12 cellular contexts compared by ENCODE assay signal in the genomic region with DNA sequence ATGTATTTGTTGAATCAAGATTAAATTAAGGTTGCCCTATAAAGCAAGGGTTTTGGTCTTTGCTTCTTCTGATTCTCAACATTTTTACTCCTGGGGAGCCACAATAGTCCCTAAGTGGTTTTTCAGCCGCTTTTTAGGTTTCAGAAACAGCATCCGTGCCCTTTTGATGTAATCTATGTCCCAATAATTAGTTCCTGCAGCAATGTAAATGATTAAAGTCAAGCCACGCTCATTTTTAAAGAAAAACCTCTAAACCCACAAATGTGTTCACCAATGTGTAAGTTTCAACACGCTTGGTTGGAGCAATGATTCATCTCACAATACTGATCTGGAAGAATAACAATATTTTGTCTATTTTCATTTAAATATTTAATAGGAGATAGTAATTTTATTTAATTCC. TPM values are rescaled to one million over a fixed set of nuclear protein-coding genes. Genes with fewer than 3 reads are reported as not detected.
DNase-seq lines count a peak whose midpoint lies in the region; ATAC-seq and TF ChIP-seq lines count a peak whose summit lies in the region.
"Had no signal": no experiment of that assay in that cellular context is flagged by ENCODE, and none has a peak within 500 bp of the region (broad histone marks: within the 10 kb centered on the region; RNA-seq: fewer than 3 reads in every experiment).

No MANE protein-coding gene starts in this region.

- in situ Hi-C loops in Panc1 (cut with HindIII; ENCODE audit: low pct_unique_long_range_greater_than_20kb, low sequenced_read_pairs) = no loop called here

- H3K27me3 ChIP-seq in Panc1 (ENCODE audit: control insufficient read depth, insufficient read depth, low read length) (no peaks in the 10 kb centered on the region), dorsolateral prefrontal cortex (peaks cover 0 to 11% (median 0%) of the 10 kb centered on the region in 45 donors), spleen (replicated peaks in 1 of 7) (peaks cover 0 to 14% (median 0%) of the 10 kb centered on the region in 7 donors), SJCRH30 (no peaks in the 10 kb centered on the region)

- 29 to 55% (median 46%) methylated on average over 4 of the region's 4 CpGs for WGBS in spleen, 5 donors

- no peaks in the 10 kb centered on the region for H3K9me3 Mint-ChIP-seq in activated CD4-positive, alpha-beta T cell treated with anti-CD3 and anti-CD28 coated beads for 36 hours (ENCODE audit: low read depth)

- CTCF ChIA-PET in activated CD4-positive, alpha-beta T cell treated with anti-CD3 and anti-CD28 coated beads for 36 hours (lab: Charles Lee) = interaction anchor here (0.9 to 1.4 kb wide), 4 partner anchors 18 to 201 kb away, joined by 3 to 5 read pairs (median 3); no protein-coding TSS in a partner anchor
- CTCF ChIA-PET in Panc1 (lab: Charles Lee) = no interaction called here

- intact Hi-C loops in activated CD4-positive, alpha-beta T cell treated with anti-CD3 and anti-CD28 coated beads for 36 hours (cut with DNase I, micrococcal nuclease) = loop anchor here in 1 of 2 experiments (1.0 to 2.0 kb wide), 4 partner anchors 45 to 199 kb away; no protein-coding TSS in a partner anchor
- intact Hi-C loops in Panc1 (cut with micrococcal nuclease; ENCODE audit: unreplicated experiment) (loop anchor here (5.0 kb wide), 3 partner anchors 124 to 354 kb away; no protein-coding TSS in a partner anchor), dorsolateral prefrontal cortex (cut with DNase I) (loop anchor here in 1 of 2 donors (10.0 kb wide), 1 partner anchor 206 kb away; no protein-coding TSS in a partner anchor), spleen (cut with DNase I; ENCODE audit: low total_unique reads) (loop anchor here (10.0 kb wide), 1 partner anchor 66 kb away; no protein-coding TSS in a partner anchor)

- POLR2A ChIA-PET in activated CD4-positive, alpha-beta T cell treated with anti-CD3 and anti-CD28 coated beads for 36 hours (lab: Charles Lee) = interaction anchor here (1.0 kb wide), 1 partner anchor 69 kb away, joined by 4 read pairs; no protein-coding TSS in a partner anchor
- POLR2A ChIA-PET in Panc1 (lab: Charles Lee) = interaction anchor here (0.6 kb wide), 1 partner anchor 510 kb away, joined by 3 read pairs; no protein-coding TSS in a partner anchor

- H3K27me3 Mint-ChIP-seq in activated CD4-positive, alpha-beta T cell treated with anti-CD3 and anti-CD28 coated beads for 36 hours = no peaks in the 10 kb centered on the region

- peak overlapping the region; percentile 71 for H3K4me3 Mint-ChIP-seq in activated CD4-positive, alpha-beta T cell treated with anti-CD3 and anti-CD28 coated beads for 36 hours

- TF ChIP-seq CTCF in Panc1 (IDR thresholded peaks at IDR 0.05) (no peak), dorsolateral prefrontal cortex (IDR thresholded peaks at IDR 0.05 in 54 of 56, conservative IDR thresholded peaks at IDR 0.05 in 2 of 56; ENCODE audit: low read depth in 1 of 56, partially characterized antibody in 56 of 56) (no peak), spleen (IDR thresholded peaks at IDR 0.05 in 8 of 11, conservative IDR thresholded peaks at IDR 0.05 in 3 of 11) (no peak)

- no peak for DNase-seq in activated CD4-positive, alpha-beta T cell treated with anti-CD3 and anti-CD28 coated beads for 36 hours
- no peak for DNase-seq in activated CD4-positive, alpha-beta T cell treated with anti-CD3 and anti-CD28 coated beads for 1 hour
- DNase-seq in Panc1 (ENCODE audit: low read depth, low spot score) = no peak
- DNase-seq in dorsolateral prefrontal cortex = no peak
- DNase-seq in spleen = no peak
- no peak for DNase-seq in SJCRH30
- DNase-seq in stimulated activated CD4-positive, alpha-beta T cell treated with anti-CD3 and anti-CD28 coated beads, Interleukin-12 subunit alpha, Interleukin-12 subunit beta, amount 100 ng/mL, for 4 hours = no peak
- DNase-seq in NCI-H187 treated with DMSO at 0.1 percent for 48 hours (lab: John Stamatoyannopoulos, UW) = no peak
- DNase-seq: 8988T, NCI-H2107, sigmoid colon, upper lobe of left lung had no signal

- peaks cover 27% of the 10 kb centered on the region for H3K36me3 Mint-ChIP-seq in activated CD4-positive, alpha-beta T cell treated with anti-CD3 and anti-CD28 coated beads for 36 hours (ENCODE audit: low read depth)

- BruUV-seq in Panc1 (replicated peaks; lab: Mats Ljungman, UMichigan) = no TSS peak

- H3K4me1 ChIP-seq in Panc1 (ENCODE audit: control insufficient read depth, insufficient read depth, low read length) (peaks cover 44% of the 10 kb centered on the region), spleen (peaks cover 24 to 100% (median 80%) of the 10 kb centered on the region in 6 donors), SJCRH30 (no peaks in the 10 kb centered on the region)

- no peak for ATAC-seq in activated CD4-positive, alpha-beta T cell treated with anti-CD3 and anti-CD28 coated beads for 36 hours
- ATAC-seq in Panc1 = no peak

- H3K27ac Mint-ChIP-seq in activated CD4-positive, alpha-beta T cell treated with anti-CD3 and anti-CD28 coated beads for 36 hours = peak overlapping the region; percentile 97

- H3K9me3 ChIP-seq in Panc1 (ENCODE audit: control insufficient read depth, insufficient read depth, low read depth, low read length) (no peaks in the 10 kb centered on the region), spleen (no peaks in the 10 kb centered on the region), SJCRH30 (replicated peaks) (no peaks in the 10 kb centered on the region)
- H3K9me3 ChIP-seq: sigmoid colon, upper lobe of left lung had no signal

- peaks cover 7% of the 10 kb centered on the region for H3K36me3 ChIP-seq in Panc1 (ENCODE audit: control insufficient read depth, insufficient read depth, low read length)
- peaks cover 0 to 5% (median 0%) of the 10 kb centered on the region in 6 donors for H3K36me3 ChIP-seq in spleen
- no peaks in the 10 kb centered on the region for H3K36me3 ChIP-seq in SJCRH30
- H3K36me3 ChIP-seq: sigmoid colon, upper lobe of left lung had no signal

- H3K4me3 ChIP-seq in Panc1 (ENCODE audit: low read depth in 2 of 2, low read length in 2 of 2) (peak overlapping the region; percentile 72 to 97), dorsolateral prefrontal cortex (peak overlapping the region in 37 of 59 donors; percentile 15 to 81 (median 35)), spleen (peak overlapping the region in 2 of 8 donors; percentile 78 to 79), SJCRH30 (no peak overlapping the region)
- H3K4me3 ChIP-seq: sigmoid colon had no signal

- H3K4me1 Mint-ChIP-seq in activated CD4-positive, alpha-beta T cell treated with anti-CD3 and anti-CD28 coated beads for 36 hours = peaks cover 63% of the 10 kb centered on the region

- peak overlapping the region; percentile 91 for H3K27ac ChIP-seq in Panc1 (ENCODE audit: low read length)
- peak overlapping the region in 38 of 59 donors; percentile 2 to 81 (median 67) for H3K27ac ChIP-seq in dorsolateral prefrontal cortex
- H3K27ac ChIP-seq in spleen = peak overlapping the region; percentile 51 to 93 (median 85)
- no peak overlapping the region for H3K27ac ChIP-seq in SJCRH30
- H3K27ac ChIP-seq: sigmoid colon had no signal

- no peak for TF ChIP-seq POLR2A in spleen (IDR thresholded peaks at IDR 0.05)

RNA-seq across cellular contexts. Expression of gene ARL4C, which starts 5.6 kb away (rescaled TPM):
- total RNA-seq in activated CD4-positive, alpha-beta T cell treated with anti-CD3 and anti-CD28 coated beads for 36 hours = 10 to 100 TPM; 27.2 to 32.8 TPM
- total RNA-seq in Panc1 (2021; ENCODE audit: unreplicated experiment) = 151 TPM
- 176 TPM for polyA plus RNA-seq in Panc1 (2012; ENCODE audit: insufficient read length)
- 10 to 100 TPM; 11.0 to 65.3 (median 37.1) TPM for total RNA-seq in dorsolateral prefrontal cortex
- total RNA-seq in spleen = 100 to 1,000 TPM in 1 of 7 donors, 10 to 100 TPM in 6; 45.4 to 148 (median 75.0) TPM
- 10 to 100 TPM; 12.2 to 24.4 (median 20.4) TPM for polyA plus RNA-seq in spleen
- 12.2 and 13.0 TPM in 2 replicates for total RNA-seq in SJCRH30 (2014; rRNA removed; shearing (Covaris generic))
